Comparison of ENCODE assay signal across 13 cellular contexts in genomic region chr2:66839551-66840320, GRCh38.
DNase-seq lines count a peak whose midpoint lies in the region; ATAC-seq, FAIRE-seq and TF ChIP-seq lines count a peak whose summit lies in the region.
"Had no signal": no experiment of that assay in that cellular context is flagged by ENCODE, and none has a peak within 500 bp of the region (broad histone marks: within the 10 kb centered on the region; RNA-seq: fewer than 3 reads in every experiment).

No MANE protein-coding gene starts in this region.

- peak overlapping the region; percentile 100 for H2BK20ac ChIP-seq in IMR-90 (ENCODE audit: low read depth, low read length)

- TSS peak; percentile 87 for BruUV-seq in IMR-90 (replicated peaks; lab: Mats Ljungman, UMichigan)

- H2BK120ac ChIP-seq in IMR-90 (ENCODE audit: low read depth, low read length): peak overlapping the region; percentile 99

- TF ChIP-seq POLR2A in IMR-90 (IDR thresholded peaks at IDR 0.05; ENCODE audit: low read depth, low read length): peak; percentile 73

- H2BK5ac ChIP-seq in IMR-90 (ENCODE audit: low read depth, low read length, poor library complexity, severe bottlenecking): peak overlapping the region; percentile 100

- H3K79me1 ChIP-seq in IMR-90 (ENCODE audit: low read depth in 1 of 2, low read length in 2 of 2): peaks cover 0 to 8% of the 10 kb centered on the region in 2 experiments; a peak in 2 of 4 replicates

- dilution Hi-C loops in IMR-90 (cut with HindIII; ENCODE audit: low sequenced_read_pairs, unreplicated experiment): no loop called here

- H3K9me3 Mint-ChIP-seq in CD4-positive, alpha-beta memory T cell: peaks cover 0 to 3% (median 0%) of the 10 kb centered on the region in 8 donors
- H3K9me3 Mint-ChIP-seq: T-helper 2 cell treated with Interferon-gamma antibody and Interleukin-4, amounts not matched to agents 5 μg/mL and 100 μg/mL, for 36 hours had no signal

- H4K5ac ChIP-seq in IMR-90 (ENCODE audit: low read depth, low read length): peak overlapping the region; percentile 98

- H3K27me3 ChIP-seq in IMR-90 (ENCODE audit: control insufficient read depth, insufficient read depth, low read length) (no peaks in the 10 kb centered on the region), bronchial epithelial cell (ENCODE audit: control insufficient read depth, insufficient read depth, low read length) (no peaks in the 10 kb centered on the region), lower lobe of right lung (ENCODE audit: low read depth) (no peaks in the 10 kb centered on the region), upper lobe of right lung (no peaks in the 10 kb centered on the region), dorsolateral prefrontal cortex (peaks cover 0 to 4% (median 0%) of the 10 kb centered on the region in 45 donors)
- H3K27me3 ChIP-seq in CD4-positive, alpha-beta memory T cell (ENCODE audit: insufficient read depth, low read length): no peaks in the 10 kb centered on the region

- ATAC-seq in IMR-90 (ENCODE audit: low read depth) (peak; percentile 93), lower lobe of right lung (peak; percentile 87 to 95), upper lobe of right lung (peak; percentile 88)
- ATAC-seq: activated T-cell treated with anti-CD3 and anti-CD28 coated beads, Interleukin-2, amount 50 U/mL, for 72 hours; effector memory CD8-positive, alpha-beta T cell had no signal

- CTCF ChIA-PET in IMR-90 (lab: Yijun Ruan, JAX): interaction anchor here (0.9 to 1.5 kb wide), 4 partner anchors 20 to 811 kb away, joined by 3 read pairs; no protein-coding TSS in a partner anchor
- CTCF ChIA-PET in CD4-positive, alpha-beta memory T cell (lab: Charles Lee; ENCODE audit: partially characterized antibody): no interaction called here

- H3K36me3 Mint-ChIP-seq in CD4-positive, alpha-beta memory T cell: no peaks in the 10 kb centered on the region

- no peaks in the 10 kb centered on the region for H3K36me3 ChIP-seq in IMR-90 (ENCODE audit: control insufficient read depth, insufficient read depth, low read length)
- no peaks in the 10 kb centered on the region for H3K36me3 ChIP-seq in bronchial epithelial cell (ENCODE audit: control insufficient read depth, insufficient read depth, low read length)
- no peaks in the 10 kb centered on the region for H3K36me3 ChIP-seq in lower lobe of right lung
- H3K36me3 ChIP-seq in upper lobe of right lung: no peaks in the 10 kb centered on the region
- H3K36me3 ChIP-seq in CD4-positive, alpha-beta memory T cell (ENCODE audit: insufficient read depth, low read length): no peaks in the 10 kb centered on the region

- H4K20me1 ChIP-seq in IMR-90 (ENCODE audit: insufficient read depth, low read length): no peaks in the 10 kb centered on the region

- peak overlapping the region; percentile 91 for H3K56ac ChIP-seq in IMR-90 (ENCODE audit: extremely low read depth, insufficient read depth, low read length)

- peak overlapping the region; percentile 98 for H3K14ac ChIP-seq in IMR-90 (replicated peaks; ENCODE audit: low read depth, low read length)

- H3K9me3 ChIP-seq in IMR-90 (ENCODE audit: control insufficient read depth, insufficient read depth, low read length): no peaks in the 10 kb centered on the region
- H3K9me3 ChIP-seq in lower lobe of right lung: no peaks in the 10 kb centered on the region
- no peaks in the 10 kb centered on the region for H3K9me3 ChIP-seq in upper lobe of right lung
- no peaks in the 10 kb centered on the region for H3K9me3 ChIP-seq in CD4-positive, alpha-beta memory T cell (ENCODE audit: control insufficient read depth in 1 of 2, low read length in 2 of 2)

- DNase-seq in IMR-90: peak; percentile 100
- peak; percentile 99 for DNase-seq in bronchial epithelial cell (ENCODE audit: low read depth)
- DNase-seq in lower lobe of right lung: no peak
- no peak for DNase-seq in upper lobe of right lung
- DNase-seq in dorsolateral prefrontal cortex: no peak
- no peak for DNase-seq in activated effector memory CD4-positive, alpha-beta T cell treated with anti-CD3 and anti-CD28 coated beads, Interleukin-2, amount 50 U/mL, for 16 hours
- DNase-seq in NCI-H1092 (lab: John Stamatoyannopoulos, UW): no peak
- no peak for DNase-seq in CD4-positive, alpha-beta memory T cell
- DNase-seq: activated T-cell treated with anti-CD3 and anti-CD28 coated beads, Interleukin-2, amount 50 U/mL, for 72 hours; effector memory CD8-positive, alpha-beta T cell; KG1; NCI-H526 had no signal

- peak overlapping the region; percentile 82 for H3K4me2 ChIP-seq in IMR-90 (ENCODE audit: low read depth, low read length)

- WGBS in IMR-90 (ENCODE audit: extremely low coverage in 2 of 2, insufficient read length in 1 of 2), 2 experiments: no CpG with 5 or more reads among the region's 4 CpGs

- H2AK9ac ChIP-seq in IMR-90 (replicated peaks; ENCODE audit: low read depth, low read length, poor library complexity): no peak overlapping the region

- H3K4me3 ChIP-seq in IMR-90 (ENCODE audit: insufficient read depth, low read depth, low read length) (0 out of 2 replicates have a peak overlapping the region, but pooled peaks have one; percentile 37), bronchial epithelial cell (ENCODE audit: low read depth, low read length) (no peak overlapping the region), lower lobe of right lung (no peak overlapping the region), upper lobe of right lung (no peak overlapping the region), dorsolateral prefrontal cortex (no peak overlapping the region)
- no peak overlapping the region for H3K4me3 ChIP-seq in CD4-positive, alpha-beta memory T cell (ENCODE audit: low read length in 2 of 2)

- TF ChIP-seq RAD21 in IMR-90 (IDR thresholded peaks at IDR 0.05; ENCODE audit: low read length): no peak; the same call in 1 of the 2 replicates

- POLR2A ChIA-PET in IMR-90 (lab: Charles Lee; ENCODE audit: unreplicated experiment): interaction anchor here (0.6 to 1.7 kb wide), 2 partner anchors 405 to 435 kb away, joined by 5 read pairs; no protein-coding TSS in a partner anchor
- POLR2A ChIA-PET in CD4-positive, alpha-beta memory T cell (lab: Charles Lee; ENCODE audit: partially characterized antibody): no interaction called here

- TF ChIP-seq CTCF in IMR-90 (conservative IDR thresholded peaks at IDR 0.05; ENCODE audit: low read depth, low read length) (0 out of 2 replicates have a peak, but pooled peaks have one; percentile 1), bronchial epithelial cell (IDR thresholded peaks at IDR 0.05; ENCODE audit: insufficient read depth, low read length, severe bottlenecking) (no peak), lower lobe of right lung (IDR thresholded peaks at IDR 0.05) (no peak), upper lobe of right lung (IDR thresholded peaks at IDR 0.05) (no peak), dorsolateral prefrontal cortex (IDR thresholded peaks at IDR 0.05 in 54 of 56, conservative IDR thresholded peaks at IDR 0.05 in 2 of 56; ENCODE audit: low read depth in 1 of 56, partially characterized antibody in 56 of 56) (no peak)

- no peak overlapping the region for H3K4me3 Mint-ChIP-seq in CD4-positive, alpha-beta memory T cell
- H3K4me3 Mint-ChIP-seq: activated T-cell treated with anti-CD3 and anti-CD28 coated beads, Interleukin-2, amount 50 U/mL, for 72 hours; effector memory CD8-positive, alpha-beta T cell; T-helper 2 cell treated with Interferon-gamma antibody and Interleukin-4, amounts not matched to agents 5 μg/mL and 100 μg/mL, for 36 hours had no signal

- H2AFZ ChIP-seq in IMR-90 (replicated peaks; ENCODE audit: low read length, poor library complexity): no peak overlapping the region

- H3K27ac ChIP-seq in IMR-90 (ENCODE audit: insufficient read depth, low read length) (peak overlapping the region; percentile 89), lower lobe of right lung (peak overlapping the region; percentile 61), upper lobe of right lung (peak overlapping the region; percentile 65), dorsolateral prefrontal cortex (no peak overlapping the region)
- H3K27ac ChIP-seq in CD4-positive, alpha-beta memory T cell (ENCODE audit: low read depth, low read length): no peak overlapping the region

- H4K91ac ChIP-seq in IMR-90 (ENCODE audit: insufficient read depth, low read depth, low read length): peak overlapping the region; percentile 98

- intact Hi-C loops in IMR-90 (cut with micrococcal nuclease) (loop anchor here (1.0 to 10.0 kb wide), 5 partner anchors 50 to 811 kb away; no protein-coding TSS in a partner anchor), lower lobe of right lung (cut with DNase I) (no loop called here), upper lobe of right lung (cut with DNase I) (no loop called here), dorsolateral prefrontal cortex (cut with DNase I) (no loop called here)
- intact Hi-C loops in CD4-positive, alpha-beta memory T cell (cut with micrococcal nuclease): no loop called here

- peak overlapping the region; percentile 100 for H3K18ac ChIP-seq in IMR-90 (ENCODE audit: low read depth, low read length)

- peaks cover 7% of the 10 kb centered on the region; the same call in 1 of the 2 replicates for H3K9me1 ChIP-seq in IMR-90 (ENCODE audit: insufficient read depth, low read length)

- H3K4me1 Mint-ChIP-seq in CD4-positive, alpha-beta memory T cell: no peaks in the 10 kb centered on the region

- FAIRE-seq in bronchial epithelial cell (lab: Jason Lieb, UNC): no peak

- H3K27ac Mint-ChIP-seq in CD4-positive, alpha-beta memory T cell: no peak overlapping the region
- H3K27ac Mint-ChIP-seq: activated T-cell treated with anti-CD3 and anti-CD28 coated beads, Interleukin-2, amount 50 U/mL, for 72 hours; effector memory CD8-positive, alpha-beta T cell; T-helper 2 cell treated with Interferon-gamma antibody and Interleukin-4, amounts not matched to agents 5 μg/mL and 100 μg/mL, for 36 hours had no signal

- peak overlapping the region; percentile 97 for H2AK5ac ChIP-seq in IMR-90 (ENCODE audit: low read depth, low read length)

- H3K4me1 ChIP-seq in IMR-90 (ENCODE audit: control insufficient read depth, insufficient read depth, low read length): peaks cover 11% of the 10 kb centered on the region
- H3K4me1 ChIP-seq in lower lobe of right lung: no peaks in the 10 kb centered on the region
- no peaks in the 10 kb centered on the region for H3K4me1 ChIP-seq in upper lobe of right lung
- H3K4me1 ChIP-seq in CD4-positive, alpha-beta memory T cell (ENCODE audit: insufficient read depth, low read length): no peaks in the 10 kb centered on the region

- in situ Hi-C loops in IMR-90 (cut with MboI; ENCODE audit: low sequenced_read_pairs): loop anchor here (10.0 kb wide), 2 partner anchors 255 to 405 kb away; partner anchors contain the start of gene MEIS1

- peak overlapping the region; percentile 55 for H2BK15ac ChIP-seq in IMR-90 (ENCODE audit: low read depth, low read length)

- no peaks in the 10 kb centered on the region for H3K27me3 Mint-ChIP-seq in CD4-positive, alpha-beta memory T cell
- H3K27me3 Mint-ChIP-seq: effector memory CD8-positive, alpha-beta T cell had no signal

- H3K23ac ChIP-seq in IMR-90 (ENCODE audit: low read depth, low read length): peak overlapping the region; percentile 98

- peak overlapping the region; percentile 66 to 99 for H4K8ac ChIP-seq in IMR-90 (ENCODE audit: low read depth in 2 of 2, low read length in 2 of 2)

- peak overlapping the region; percentile 26 for H3K9ac ChIP-seq in IMR-90 (ENCODE audit: low read depth, low read length)

- H3K4ac ChIP-seq in IMR-90 (ENCODE audit: low read depth, low read length): peak overlapping the region; percentile 99

TF ChIP-seq in IMR-90, 13 proteins besides CTCF, POLR2A, EP300 and RAD21 (continues in another document):
- TF ChIP-seq NFE2L2 (IDR thresholded peaks at IDR 0.05; ENCODE audit: low read depth, low read length): no peak

Comparison
In these comparisons a context has a peak if more than half of its experiments do, and no peak if none do; other contexts are left out.
1. DNase-seq: peak in IMR-90 (single experiment) and bronchial epithelial cell (single experiment); none in lower lobe of right lung (single experiment), upper lobe of right lung (single experiment), dorsolateral prefrontal cortex (0 of 10), activated effector memory CD4-positive, alpha-beta T cell treated with anti-CD3 and anti-CD28 coated beads, Interleukin-2, amount 50 U/mL, for 16 hours (single experiment), NCI-H1092 (single experiment) and CD4-positive, alpha-beta memory T cell (0 of 5).
2. H3K27ac ChIP-seq: peak in IMR-90 (single experiment), lower lobe of right lung (single experiment) and upper lobe of right lung (single experiment); none in dorsolateral prefrontal cortex (0 of 59) and CD4-positive, alpha-beta memory T cell (single experiment).
3. Peak in every context shown above with its lines, with median percentiles within 50 percentile points of each other: ATAC-seq.